Comparison of ENCODE assay signal across 18 cellular contexts in genomic region chr5:53330491-53330890, GRCh38.
DNase-seq lines count a peak whose midpoint lies in the region; ATAC-seq, FAIRE-seq and TF ChIP-seq lines count a peak whose summit lies in the region.
"Had no signal": no experiment of that assay in that cellular context is flagged by ENCODE, and none has a peak within 500 bp of the region (broad histone marks: within the 10 kb centered on the region; RNA-seq: fewer than 3 reads in every experiment).

No MANE protein-coding gene starts in this region.

- H3K9me3 ChIP-seq in mammary epithelial cell (replicated peaks; ENCODE audit: insufficient read depth, low read length) (peaks cover 6% of the 10 kb centered on the region), RWPE2 (ENCODE audit: severe bottlenecking) (no peaks in the 10 kb centered on the region), keratinocyte (ENCODE audit: control insufficient read depth, low read depth, low read length) (no peaks in the 10 kb centered on the region), small intestine (ENCODE audit: control insufficient read depth, low read depth) (no peaks in the 10 kb centered on the region)
- H3K9me3 ChIP-seq: BLaER1, Caco-2 had no signal

- FAIRE-seq in keratinocyte (lab: Jason Lieb, UNC) (no peak), small intestine (lab: Jason Lieb, UNC) (no peak)
- FAIRE-seq: GM12892 had no signal

- H3K9ac ChIP-seq in mammary epithelial cell (ENCODE audit: insufficient read depth, low read length) (peak overlapping the region; percentile 76), keratinocyte (ENCODE audit: control insufficient read depth, extremely low read depth, insufficient read depth, low read length) (peak overlapping the region; percentile 56)
- H3K9ac ChIP-seq: BLaER1 had no signal

- H2AFZ ChIP-seq in mammary epithelial cell (ENCODE audit: low read depth, low read length), result no peak overlapping the region
- no peak overlapping the region for H2AFZ ChIP-seq in keratinocyte (ENCODE audit: control insufficient read depth, low read length)

- H3K9me1 ChIP-seq in keratinocyte (ENCODE audit: control insufficient read depth, extremely low read depth, insufficient read depth, low read length), result no peaks in the 10 kb centered on the region

- 97% methylated on average over 2 of the region's 2 CpGs for WGBS in mammary epithelial cell (ENCODE audit: low coverage, missing lambda C conversion rate)
- 50 to 67% (median 64%) methylated on average over 2 of the region's 2 CpGs for WGBS in small intestine, 3 donors

- H3K4me3 ChIP-seq in mammary epithelial cell (replicated peaks in 1 of 3; ENCODE audit: insufficient read depth in 1 of 3, low read depth in 2 of 3, low read length in 3 of 3) (no peak overlapping the region), RWPE2 (ENCODE audit: severe bottlenecking) (no peak overlapping the region), keratinocyte (ENCODE audit: control insufficient read depth in 2 of 3, extremely low read depth in 1 of 3, insufficient read depth in 2 of 3, low read depth in 1 of 3, low read length in 3 of 3) (no peak overlapping the region), small intestine (ENCODE audit: low read depth in 1 of 2, low read length in 2 of 2) (no peak overlapping the region)
- H3K4me3 ChIP-seq: BLaER1 had no signal

- TF ChIP-seq CTCF in mammary epithelial cell (conservative IDR thresholded peaks at IDR 0.05 in 1 of 2, IDR thresholded peaks at IDR 0.05 in 1 of 2; ENCODE audit: extremely low read depth in 1 of 2, insufficient read depth in 1 of 2, low read depth in 1 of 2, low read length in 2 of 2), result no peak
- TF ChIP-seq CTCF in MCF 10A (IDR thresholded peaks at IDR 0.05; ENCODE audit: unreplicated experiment), result no peak
- TF ChIP-seq CTCF in RWPE2 (IDR thresholded peaks at IDR 0.05; ENCODE audit: poor library complexity, severe bottlenecking), result no peak
- TF ChIP-seq CTCF in keratinocyte (optimal IDR thresholded peaks at IDR 0.05 in 1 of 3, IDR thresholded peaks at IDR 0.05 in 1 of 3, conservative IDR thresholded peaks at IDR 0.05 in 1 of 3; ENCODE audit: extremely low read depth in 1 of 3, insufficient read depth in 2 of 3, low read length in 3 of 3), result no peak

- H3K4me2 ChIP-seq in mammary epithelial cell (ENCODE audit: insufficient read depth, low read depth, low read length), result no peak overlapping the region
- no peak overlapping the region for H3K4me2 ChIP-seq in keratinocyte (ENCODE audit: control insufficient read depth, extremely low read depth, insufficient read depth, low read depth, low read length)
- H3K4me2 ChIP-seq: BLaER1 had no signal

- H3K27ac Mint-ChIP-seq in MCF 10A (ENCODE audit: low read depth, unreplicated experiment), result no peak overlapping the region
- H3K27ac Mint-ChIP-seq: CD8-positive, alpha-beta memory T cell; H9 had no signal

- dilution Hi-C loops in mammary epithelial cell (cut with HindIII; ENCODE audit: low sequenced_read_pairs), result loop anchor here (5.0 to 10.0 kb wide), 4 partner anchors 37 to 154 kb away; partner anchors contain the start of gene FST
- dilution Hi-C loops in keratinocyte (cut with MboI; ENCODE audit: extremely low pct_ligation_motif_present, low sequenced_read_pairs), result no loop called here

- H3K79me2 ChIP-seq in mammary epithelial cell (ENCODE audit: insufficient read depth, low read length) (no peaks in the 10 kb centered on the region), keratinocyte (ENCODE audit: control insufficient read depth, insufficient read depth, low read length) (no peaks in the 10 kb centered on the region)

- no peaks in the 10 kb centered on the region for H3K27me3 ChIP-seq in mammary epithelial cell (ENCODE audit: insufficient read depth, low read length)
- no peaks in the 10 kb centered on the region for H3K27me3 ChIP-seq in RWPE2 (ENCODE audit: insufficient read depth, poor library complexity, severe bottlenecking)
- H3K27me3 ChIP-seq in keratinocyte (ENCODE audit: control insufficient read depth, extremely low read depth, insufficient read depth, low read length), result no peaks in the 10 kb centered on the region
- H3K27me3 ChIP-seq in small intestine (ENCODE audit: control insufficient read depth in 2 of 2, insufficient read depth in 2 of 2, low read length in 2 of 2), result no peaks in the 10 kb centered on the region
- H3K27me3 ChIP-seq: BLaER1 had no signal

- peak overlapping the region; percentile 100 for H3K27ac ChIP-seq in mammary epithelial cell (ENCODE audit: insufficient read depth, low read depth, low read length)
- peak overlapping the region; percentile 100 for H3K27ac ChIP-seq in RWPE2 (ENCODE audit: poor library complexity, severe bottlenecking)
- H3K27ac ChIP-seq in keratinocyte (ENCODE audit: control insufficient read depth, insufficient read depth, low read length), result peak overlapping the region; percentile 100
- no peak overlapping the region for H3K27ac ChIP-seq in small intestine (ENCODE audit: low read depth in 1 of 2, low read length in 1 of 2)
- H3K27ac ChIP-seq: 22Rv1, BLaER1 had no signal

- peaks cover 67% of the 10 kb centered on the region for H3K4me1 ChIP-seq in mammary epithelial cell (ENCODE audit: insufficient read depth, low read length)
- peaks cover 58% of the 10 kb centered on the region for H3K4me1 ChIP-seq in RWPE2 (ENCODE audit: insufficient read depth, poor library complexity, severe bottlenecking)
- H3K4me1 ChIP-seq in keratinocyte (ENCODE audit: control insufficient read depth, extremely low read depth, insufficient read depth, low read length), result peaks cover 59% of the 10 kb centered on the region
- no peaks in the 10 kb centered on the region for H3K4me1 ChIP-seq in small intestine (ENCODE audit: control insufficient read depth in 2 of 2, insufficient read depth in 1 of 2, low read depth in 1 of 2, low read length in 1 of 2)
- H3K4me1 ChIP-seq: BLaER1, Caco-2 had no signal

- H3K4me1 Mint-ChIP-seq in MCF 10A (ENCODE audit: insufficient read depth, unreplicated experiment), result peaks cover 28% of the 10 kb centered on the region
- H3K4me1 Mint-ChIP-seq: CD8-positive, alpha-beta memory T cell; H9 had no signal

- no peaks in the 10 kb centered on the region for H3K27me3 Mint-ChIP-seq in MCF 10A (ENCODE audit: insufficient read depth, unreplicated experiment)

- in situ Hi-C loops in mammary epithelial cell (cut with MboI; ENCODE audit: low sequenced_read_pairs in 2 of 2), result loop anchor here in 1 of 2 donors (10.0 kb wide), 1 partner anchor 154 kb away; the partner anchor contains the start of gene FST

- H3K36me3 ChIP-seq in mammary epithelial cell (ENCODE audit: insufficient read depth, low read length), result no peaks in the 10 kb centered on the region
- H3K36me3 ChIP-seq in RWPE2 (ENCODE audit: low read depth), result no peaks in the 10 kb centered on the region
- H3K36me3 ChIP-seq in keratinocyte (ENCODE audit: control insufficient read depth in 2 of 2, extremely low read depth in 1 of 2, insufficient read depth in 2 of 2, low read length in 2 of 2), result no peaks in the 10 kb centered on the region
- no peaks in the 10 kb centered on the region for H3K36me3 ChIP-seq in small intestine (ENCODE audit: control insufficient read depth in 2 of 2, insufficient read depth in 2 of 2, low read length in 2 of 2)
- H3K36me3 ChIP-seq: BLaER1 had no signal

- ATAC-seq in RWPE2 (ENCODE audit: low read depth), result no peak

- POLR2A ChIA-PET in MCF 10A (lab: Yijun Ruan, JAX), result interaction anchor here (0.7 kb wide), 1 partner anchor 84 kb away, joined by 3 read pairs; no protein-coding TSS in a partner anchor

- H3K9me3 Mint-ChIP-seq in MCF 10A (ENCODE audit: unreplicated experiment), result no peaks in the 10 kb centered on the region
- H3K9me3 Mint-ChIP-seq: H9 had no signal

- intact Hi-C loops in mammary epithelial cell (cut with micrococcal nuclease), result loop anchor here (5.0 kb wide), 1 partner anchor 208 kb away; no protein-coding TSS in a partner anchor
- intact Hi-C loops in MCF 10A (cut with micrococcal nuclease), result no loop called here

- DNase-seq in mammary epithelial cell (no peak), MCF 10A (ENCODE audit: unreplicated experiment) (no peak), RWPE2 (ENCODE audit: low spot score) (no peak), keratinocyte (ENCODE audit: low read depth, low spot score) (no peak), mucosa of gallbladder (ENCODE audit: low spot score) (no peak), HT-29 (ENCODE audit: low spot score) (no peak), small intestine (no peak), glomerular visceral epithelial cell (ENCODE audit: extremely low spot score) (no peak)
- DNase-seq: AML-193; Caco-2; CD8-positive, alpha-beta memory T cell; DND-41; GDM1; GOT3; H9 had no signal

- no peak overlapping the region for H3K4me3 Mint-ChIP-seq in MCF 10A (ENCODE audit: unreplicated experiment)
- H3K4me3 Mint-ChIP-seq: CD8-positive, alpha-beta memory T cell; H9 had no signal

- BruUV-seq in mammary epithelial cell (replicated peaks; lab: Mats Ljungman, UMichigan), result no TSS peak
- BruUV-seq in MCF 10A (replicated peaks; lab: Mats Ljungman, UMichigan), result no TSS peak

- H3K36me3 Mint-ChIP-seq in MCF 10A (ENCODE audit: insufficient read depth, unreplicated experiment), result no peaks in the 10 kb centered on the region
- H3K36me3 Mint-ChIP-seq: CD8-positive, alpha-beta memory T cell had no signal

- H4K20me1 ChIP-seq in mammary epithelial cell (ENCODE audit: insufficient read depth, low read length), result no peaks in the 10 kb centered on the region
- H4K20me1 ChIP-seq in keratinocyte (ENCODE audit: control insufficient read depth, extremely low read depth, insufficient read depth, low read length), result no peaks in the 10 kb centered on the region
- H4K20me1 ChIP-seq: BLaER1 had no signal

- CTCF ChIA-PET in mammary epithelial cell (lab: Charles Lee; ENCODE audit: low non-redundant PET), result no interaction called here
- CTCF ChIA-PET in MCF 10A (lab: Yijun Ruan, JAX), result interaction anchor here (0.6 to 0.9 kb wide), 2 partner anchors 11 to 460 kb away, joined by 3 to 4 read pairs; no protein-coding TSS in a partner anchor

Comparison
In these comparisons a context has a peak if more than half of its experiments do, and no peak if none do; other contexts are left out.
1. H3K27ac ChIP-seq: peak in mammary epithelial cell (single experiment), RWPE2 (single experiment) and keratinocyte (single experiment); none in small intestine (0 of 2).